Comparison of ENCODE assay signal across 8 cellular contexts in the genomic region with DNA sequence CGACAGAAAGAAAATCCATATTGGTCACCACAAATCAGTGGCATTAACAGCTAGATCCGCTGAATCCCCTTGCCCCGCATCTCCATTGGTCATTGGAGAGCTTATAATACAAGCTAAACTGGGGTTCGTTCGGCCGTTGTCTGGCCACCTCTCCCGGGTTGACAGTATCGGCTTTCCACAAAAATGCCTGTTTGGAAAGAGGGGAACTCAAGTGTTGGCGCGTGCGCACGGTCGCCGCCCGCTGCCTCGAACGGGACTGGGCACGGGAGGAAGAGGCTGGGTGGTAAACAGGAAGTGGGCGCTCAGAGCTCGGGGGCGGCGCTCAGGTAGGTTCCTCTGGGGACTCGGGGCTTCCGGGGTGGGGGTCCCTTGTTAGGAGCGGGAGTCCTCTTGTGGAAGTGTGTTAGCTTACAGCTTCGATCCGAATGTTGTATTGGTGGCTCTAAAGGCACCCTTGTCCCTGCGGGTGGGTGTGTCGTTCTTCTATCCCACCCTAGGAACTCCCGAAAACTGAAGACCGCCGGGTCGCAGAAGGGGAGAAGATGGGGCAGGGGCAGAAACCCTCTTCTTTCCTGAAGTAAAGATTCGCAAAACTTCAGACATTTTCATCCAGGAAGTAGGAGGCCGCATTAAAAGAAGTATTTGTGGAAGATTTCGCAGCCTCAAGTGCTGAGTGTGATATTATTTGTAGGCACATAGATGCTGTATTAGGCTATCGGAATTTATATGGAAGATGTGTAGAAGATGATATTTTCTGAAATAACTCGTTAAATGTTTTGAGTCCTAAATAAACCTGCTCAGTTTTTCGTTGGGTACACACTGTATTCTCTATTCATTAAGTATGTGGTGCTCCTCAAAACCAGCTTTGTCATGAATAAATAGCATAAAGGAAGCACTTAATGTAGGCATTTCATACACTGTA. TPM values are rescaled to one million over a fixed set of nuclear protein-coding genes. Genes with fewer than 3 reads are reported as not detected.
DNase-seq lines count a peak whose midpoint lies in the region; TF ChIP-seq lines count a peak whose summit lies in the region.

No MANE protein-coding gene starts in this region.

- H3K27me3 ChIP-seq in HAP-1 (ENCODE audit: low read depth): no peaks in the 10 kb centered on the region
- no peaks in the 10 kb centered on the region for H3K27me3 ChIP-seq in MG63
- H3K27me3 ChIP-seq in neural cell (ENCODE audit: insufficient read depth, low read depth, low read length): no peaks in the 10 kb centered on the region
- no peaks in the 10 kb centered on the region for H3K27me3 ChIP-seq in stomach

- WGBS in stomach, 5 donors: 0 to 1% (median 0%) methylated on average over 38 to 39 of the region's 39 CpGs

- peak overlapping the region; percentile 64 for H3K4me2 ChIP-seq in neural cell (ENCODE audit: low read length)

- in situ Hi-C loops in HAP-1 (cut with MboI; ENCODE audit: low sequenced_read_pairs): loop anchor here (10.0 kb wide), 1 partner anchor 69 kb away; no protein-coding TSS in a partner anchor

- TF ChIP-seq CTCF in neural cell (IDR thresholded peaks at IDR 0.05; ENCODE audit: poor library complexity, severe bottlenecking) (peak; percentile 27), stomach (IDR thresholded peaks at IDR 0.05) (no peak)

- no peak for TF ChIP-seq RAD21 in neural cell (conservative IDR thresholded peaks at IDR 0.05)

- DNase-seq in GDM1 (lab: John Stamatoyannopoulos, UW) (peak; percentile 90), HAP-1 (ENCODE audit: low spot score in 2 of 2) (peak; percentile 92 to 95), MG63 (peak; percentile 94), SHP77 (lab: John Stamatoyannopoulos, UW) (peak; percentile 94), activated gamma-delta T cell (lab: John Stamatoyannopoulos, UW) (peak; percentile 88), fibroblast of the conjunctiva (ENCODE audit: low read depth) (peak; percentile 89), stomach (peak; percentile 93)

- peak overlapping the region; percentile 86 for H3K9ac ChIP-seq in neural cell (ENCODE audit: low read length)

- intact Hi-C loops in stomach (cut with DNase I; ENCODE audit: low total_unique reads): no loop called here

- peaks cover 13% of the 10 kb centered on the region for H3K4me1 ChIP-seq in HAP-1
- peaks cover 9 to 56% (median 33%) of the 10 kb centered on the region in 4 donors for H3K4me1 ChIP-seq in stomach

- peak overlapping the region; percentile 94 for H2AFZ ChIP-seq in neural cell (ENCODE audit: low read depth, low read length)

- TF ChIP-seq POLR2A in stomach (IDR thresholded peaks at IDR 0.05): no peak

- TF ChIP-seq EP300 in neural cell (conservative IDR thresholded peaks at IDR 0.05; ENCODE audit: poor library complexity, severe bottlenecking) (no peak), stomach (IDR thresholded peaks at IDR 0.05) (no peak)

- H3K4me3 ChIP-seq in HAP-1: peak overlapping the region; percentile 85
- H3K4me3 ChIP-seq in MG63: peak overlapping the region; percentile 83
- peak overlapping the region; percentile 77 for H3K4me3 ChIP-seq in neural cell (ENCODE audit: low read length)
- peak overlapping the region; percentile 74 to 93 (median 92) for H3K4me3 ChIP-seq in stomach

- H3K36me3 ChIP-seq in HAP-1 (replicated peaks) (peaks cover 14% of the 10 kb centered on the region), MG63 (peaks cover 51% of the 10 kb centered on the region), neural cell (ENCODE audit: insufficient read depth, low read length) (no peaks in the 10 kb centered on the region), stomach (peaks cover 4 to 35% (median 33%) of the 10 kb centered on the region in 4 donors)

- H3K9me3 ChIP-seq in HAP-1 (no peaks in the 10 kb centered on the region), MG63 (no peaks in the 10 kb centered on the region), neural cell (ENCODE audit: low read length) (no peaks in the 10 kb centered on the region), stomach (no peaks in the 10 kb centered on the region)

- H3K9me2 ChIP-seq in neural cell (ENCODE audit: insufficient read depth, low read length): no peaks in the 10 kb centered on the region

- H3K27ac ChIP-seq in neural cell (ENCODE audit: low read length) (peak overlapping the region; percentile 95), stomach (peak overlapping the region; percentile 96 to 100 (median 99))

- no peaks in the 10 kb centered on the region for H3F3A ChIP-seq in neural cell (ENCODE audit: insufficient read depth, low read length, poor library complexity, severe bottlenecking)

- no peaks in the 10 kb centered on the region for H4K20me1 ChIP-seq in neural cell (ENCODE audit: insufficient read depth)

- H3K79me2 ChIP-seq in neural cell (replicated peaks; ENCODE audit: insufficient read depth, low read length): peaks cover 31% of the 10 kb centered on the region

TF ChIP-seq in neural cell, 6 proteins besides CTCF, POLR2A, EP300 and RAD21:
- TF ChIP-seq POLR2AphosphoS5 (IDR thresholded peaks at IDR 0.05) (peak; percentile 56), EZH2 (IDR thresholded peaks at IDR 0.05; ENCODE audit: borderline replicate concordance, insufficient read depth, low read length, poor library complexity, severe bottlenecking) (no peak), MXI1 (conservative IDR thresholded peaks at IDR 0.05; ENCODE audit: poor library complexity, severe bottlenecking) (peak; percentile 7), SMC3 (conservative IDR thresholded peaks at IDR 0.05; ENCODE audit: poor library complexity) (no peak)
- TF ChIP-seq, protein P1, sequence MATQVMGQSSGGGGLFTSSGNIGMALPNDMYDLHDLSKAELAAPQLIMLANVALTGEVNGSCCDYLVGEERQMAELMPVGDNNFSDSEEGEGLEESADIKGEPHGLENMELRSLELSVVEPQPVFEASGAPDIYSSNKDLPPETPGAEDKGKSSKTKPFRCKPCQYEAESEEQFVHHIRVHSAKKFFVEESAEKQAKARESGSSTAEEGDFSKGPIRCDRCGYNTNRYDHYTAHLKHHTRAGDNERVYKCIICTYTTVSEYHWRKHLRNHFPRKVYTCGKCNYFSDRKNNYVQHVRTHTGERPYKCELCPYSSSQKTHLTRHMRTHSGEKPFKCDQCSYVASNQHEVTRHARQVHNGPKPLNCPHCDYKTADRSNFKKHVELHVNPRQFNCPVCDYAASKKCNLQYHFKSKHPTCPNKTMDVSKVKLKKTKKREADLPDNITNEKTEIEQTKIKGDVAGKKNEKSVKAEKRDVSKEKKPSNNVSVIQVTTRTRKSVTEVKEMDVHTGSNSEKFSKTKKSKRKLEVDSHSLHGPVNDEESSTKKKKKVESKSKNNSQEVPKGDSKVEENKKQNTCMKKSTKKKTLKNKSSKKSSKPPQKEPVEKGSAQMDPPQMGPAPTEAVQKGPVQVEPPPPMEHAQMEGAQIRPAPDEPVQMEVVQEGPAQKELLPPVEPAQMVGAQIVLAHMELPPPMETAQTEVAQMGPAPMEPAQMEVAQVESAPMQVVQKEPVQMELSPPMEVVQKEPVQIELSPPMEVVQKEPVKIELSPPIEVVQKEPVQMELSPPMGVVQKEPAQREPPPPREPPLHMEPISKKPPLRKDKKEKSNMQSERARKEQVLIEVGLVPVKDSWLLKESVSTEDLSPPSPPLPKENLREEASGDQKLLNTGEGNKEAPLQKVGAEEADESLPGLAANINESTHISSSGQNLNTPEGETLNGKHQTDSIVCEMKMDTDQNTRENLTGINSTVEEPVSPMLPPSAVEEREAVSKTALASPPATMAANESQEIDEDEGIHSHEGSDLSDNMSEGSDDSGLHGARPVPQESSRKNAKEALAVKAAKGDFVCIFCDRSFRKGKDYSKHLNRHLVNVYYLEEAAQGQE (IDR thresholded peaks at IDR 0.05; ENCODE audit: borderline replicate concordance): peak; percentile 44

RNA-seq across cellular contexts. Expression of a gene that starts 1.0 kb away (rescaled TPM):
- 56.0 and 102 TPM in 2 replicates for total RNA-seq in MG63 (2014; rRNA removed; shearing (Covaris generic); ENCODE audit: low replicate concordance)
- 20.1 and 22.6 TPM in 2 replicates for polyA plus RNA-seq in neural cell
- 48.5 and 69.2 TPM in 2 replicates for polyA minus RNA-seq in neural cell
- 10 to 100 TPM in 4 of 5 donors, 1 to 10 TPM in 1; 4.3 to 57.3 (median 39.4) TPM for total RNA-seq in stomach
- polyA plus RNA-seq in stomach: 10 to 100 TPM; 12.3 to 21.2 (median 13.5) TPM

RNA-seq across cellular contexts. Expression of a gene that starts 1.1 kb away (rescaled TPM):
- total RNA-seq in MG63 (2014; rRNA removed; shearing (Covaris generic); ENCODE audit: low replicate concordance): 33.9 and 63.8 TPM in 2 replicates
- polyA plus RNA-seq in neural cell (13.6 and 13.9 TPM in 2 replicates), stomach (10 to 100 TPM; 29.7 to 59.7 (median 52.9) TPM)
- 18.5 and 26.4 TPM in 2 replicates for polyA minus RNA-seq in neural cell
- 10 to 100 TPM; 31.2 to 63.5 (median 36.6) TPM for total RNA-seq in stomach

RNA-seq across cellular contexts. Expression of a gene that starts 23.6 kb away (rescaled TPM):
- not detected in 2 replicates for total RNA-seq in MG63 (2014; rRNA removed; shearing (Covaris generic); ENCODE audit: low replicate concordance)
- polyA plus RNA-seq in neural cell (not detected in 2 replicates), stomach (10 to 100 TPM in 1 of 3 donors, 1 to 10 TPM in 2; 2.0 to 53.9 (median 5.9) TPM)
- polyA minus RNA-seq in neural cell: not detected in 2 replicates
- total RNA-seq in stomach: 10 to 100 TPM in 2 of 5 donors, 1 to 10 TPM in 1, not detected in 2; 4.1 to 39.7 (median 21.9) TPM

Comparison
In these comparisons a context has a peak if more than half of its experiments do, and no peak if none do; other contexts are left out.
1. Peak in every context shown above with its lines: DNase-seq, H3K4me3 ChIP-seq and H3K27ac ChIP-seq.